In genomic region chr9:2017459-2018161, GRCh38 we compare ENCODE assay signal across 8 cellular contexts. TPM values are rescaled to one million over a fixed set of nuclear protein-coding genes. Genes with fewer than 3 reads are reported as not detected.
A peak's percentile ranks its signal among the peaks of the same experiment; 100 is the strongest.
DNase-seq lines count a peak whose midpoint lies in the region; ATAC-seq and TF ChIP-seq lines count a peak whose summit lies in the region.

No MANE protein-coding gene starts in this region.

- H3K4me3 ChIP-seq in ectodermal cell (ENCODE audit: insufficient read depth, low read depth, low read length) (peak overlapping the region; percentile 81), lung (peak overlapping the region; percentile 89)

- 0 to 1% methylated on average over 65 of the region's 65 CpGs for WGBS in ectodermal cell, 2 experiments
- 0 to 1% methylated on average over 36 to 65 of the region's 65 CpGs for WGBS in lung, 2 donors

- ATAC-seq in HG02852 (IDR thresholded peaks at IDR 0.05; ENCODE audit: unreplicated experiment) (peak; percentile 27), lung (ENCODE audit: insufficient read depth, low FRiP score) (peak; percentile 55)

- TF ChIP-seq CTCF in lung (IDR thresholded peaks at IDR 0.05; ENCODE audit: control extremely low read depth, extremely low read depth), result no peak

- no peaks in the 10 kb centered on the region for H3K9me3 ChIP-seq in ectodermal cell (ENCODE audit: control insufficient read depth, low read length)
- no peaks in the 10 kb centered on the region for H3K9me3 ChIP-seq in lung (ENCODE audit: control insufficient read depth in 2 of 2, insufficient read depth in 1 of 2, low read length in 1 of 2)

- H3K36me3 ChIP-seq in ectodermal cell (ENCODE audit: control insufficient read depth, insufficient read depth, low read length), result no peaks in the 10 kb centered on the region
- no peaks in the 10 kb centered on the region for H3K36me3 ChIP-seq in lung (ENCODE audit: control insufficient read depth in 2 of 2, insufficient read depth in 2 of 2, low read length in 2 of 2)

- peaks cover 83% of the 10 kb centered on the region for H3K27me3 ChIP-seq in ectodermal cell (ENCODE audit: control insufficient read depth, insufficient read depth, low read length, poor library complexity, severe bottlenecking)
- H3K27me3 ChIP-seq in lung (ENCODE audit: control insufficient read depth, insufficient read depth), result no peaks in the 10 kb centered on the region

- H3K4me1 ChIP-seq in ectodermal cell (ENCODE audit: control insufficient read depth, insufficient read depth, low read length) (peaks cover 15% of the 10 kb centered on the region), lung (ENCODE audit: control insufficient read depth in 2 of 2, insufficient read depth in 2 of 2, low read length in 2 of 2) (peaks cover 3 to 14% of the 10 kb centered on the region in 2 donors)

- no peak overlapping the region for H3K27ac ChIP-seq in ectodermal cell (ENCODE audit: insufficient read depth, low read depth, low read length, poor library complexity, severe bottlenecking)
- H3K27ac ChIP-seq in lung (ENCODE audit: low read depth in 1 of 2, low read length in 1 of 2), result peak overlapping the region; percentile 95 to 97

- DNase-seq in NCI-H2081 (lab: John Stamatoyannopoulos, UW) (peak; percentile 52 to 63), NCI-H2081 treated with DMSO at 0.1 percent for 48 hours (lab: John Stamatoyannopoulos, UW) (no peak), NCI-H460 (ENCODE audit: extremely low read depth, low read depth) (peak; percentile 30), lung (ENCODE audit: low spot score) (peak; percentile 74)
- peak; percentile 51 to 60 for DNase-seq in activated CD8-positive, alpha-beta memory T cell treated with anti-CD3 and anti-CD28 coated beads for 1 hour (ENCODE audit: extremely low read depth in 1 of 2, low read depth in 1 of 2)
- peak; percentile 45 to 62 (median 61) for DNase-seq in stimulated activated CD4-positive, alpha-beta T cell treated with anti-CD3 and anti-CD28 coated beads, TNF-alpha, amount 100 ng/mL, for 24 hours (ENCODE audit: low read depth in 3 of 3)

RNA-seq across cellular contexts. Expression of gene SMARCA2, which starts 2.5 kb away (rescaled TPM):
- total RNA-seq in NCI-H460 (2014; rRNA removed; shearing (Covaris generic)), result 24.0 and 28.5 TPM in 2 replicates
- 37.4 and 49.9 TPM in 2 replicates for polyA plus RNA-seq in NCI-H460 (2014; cell fraction: nucleus; rRNA removed)
- 4.3 TPM for polyA plus RNA-seq in ectodermal cell (2013, experiment 1 of 4)
- polyA plus RNA-seq in ectodermal cell (2013, experiment 2 of 4), result 3.0 TPM
- polyA plus RNA-seq in ectodermal cell (2013, experiment 3 of 4), result 3.6 TPM
- polyA plus RNA-seq in ectodermal cell (2013, experiment 4 of 4), result 2.9 TPM
- total RNA-seq in lung, result 100 to 1,000 TPM; 126 to 196 TPM
- 10 to 100 TPM; 30.0 to 34.6 TPM for polyA plus RNA-seq in lung
